Comparison of ENCODE assay signal across 8 cellular contexts in genomic region chrX:108091266-108091877, GRCh38. TPM values are rescaled to one million over a fixed set of nuclear protein-coding genes. Genes with fewer than 3 reads are reported as not detected.
DNase-seq lines count a peak whose midpoint lies in the region; ATAC-seq and TF ChIP-seq lines count a peak whose summit lies in the region.

TSS of gene ATG4A (plus strand) at chrX:108091778. CDS start at chrX:108091827, 49 bp downstream.
TSS of gene PSMD10 (minus strand) at chrX:108091542. CDS start at chrX:108091520, 22 bp downstream.

- 39% methylated on average over 35 of the region's 47 CpGs; no CpG with 5 or more reads in 1 of the 2 donors for WGBS in tibial nerve, 2 donors

- H3K9ac ChIP-seq in SU-DHL-6 (ENCODE audit: low read length) (peak within 1 kb of the TSS; percentile 75), parathyroid adenoma (peak within 1 kb of the TSS; percentile 15)

- peaks cover 20% of the 10 kb centered on the region for H3K79me2 ChIP-seq in SU-DHL-6 (ENCODE audit: insufficient read depth, low read length)
- H3K79me2 ChIP-seq in parathyroid adenoma, result no peaks in the 10 kb centered on the region

- H3K4me2 ChIP-seq in SU-DHL-6 (ENCODE audit: low read depth, low read length, poor library complexity, severe bottlenecking), result peak within 1 kb of the TSS; percentile 91
- H3K4me2 ChIP-seq in parathyroid adenoma (ENCODE audit: low read length), result peak within 1 kb of the TSS; percentile 62

- H3K36me3 ChIP-seq in SU-DHL-6 (ENCODE audit: low read length) (no peaks in the 10 kb centered on the region), parathyroid adenoma (ENCODE audit: control insufficient read depth, insufficient read depth, low read length) (no peaks in the 10 kb centered on the region), tibial nerve (peaks cover 0 to 8% (median 0%) of the 10 kb centered on the region in 3 donors)

- no peaks in the 10 kb centered on the region for H3K27me3 Mint-ChIP-seq in activated naive CD8-positive, alpha-beta T cell treated with anti-CD3 and anti-CD28 coated beads, Interleukin-2, amount 50 U/mL, for 24 hours

- no peaks in the 10 kb centered on the region for H4K20me1 ChIP-seq in SU-DHL-6 (ENCODE audit: low read depth, low read length)

- H3K4me3 ChIP-seq in SU-DHL-6 (ENCODE audit: insufficient read depth, low read length, poor library complexity, severe bottlenecking) (peak within 1 kb of the TSS; percentile 87), parathyroid adenoma (ENCODE audit: low read depth, low read length) (peak within 1 kb of the TSS; percentile 81), tibial nerve (peak within 1 kb of the TSS; percentile 50 to 69 (median 57))

- H3K9me2 ChIP-seq in SU-DHL-6 (replicated peaks; ENCODE audit: insufficient read depth, low read length), result no peaks in the 10 kb centered on the region

- H3K4me1 ChIP-seq in parathyroid adenoma, result no peaks in the 10 kb centered on the region
- H3K4me1 ChIP-seq in tibial nerve, result peaks cover 0 to 17% (median 0%) of the 10 kb centered on the region in 4 donors

- intact Hi-C loops in Right ventricle myocardium superior (cut with DNase I), result loop anchor here (5.0 kb wide), 1 partner anchor 41 kb away; no protein-coding TSS in a partner anchor

- H3F3A ChIP-seq in SU-DHL-6 (ENCODE audit: insufficient read depth), result no peaks in the 10 kb centered on the region

- H3K9me3 ChIP-seq in SU-DHL-6 (ENCODE audit: insufficient read depth, low read length) (no peaks in the 10 kb centered on the region), parathyroid adenoma (ENCODE audit: control insufficient read depth, low read length) (no peaks in the 10 kb centered on the region), tibial nerve (no peaks in the 10 kb centered on the region)

- TF ChIP-seq CTCF in GM13976 (IDR thresholded peaks at IDR 0.05; ENCODE audit: borderline replicate concordance, control extremely low read depth, extremely low read depth, insufficient read depth, missing control alignments), result no peak
- TF ChIP-seq CTCF in SU-DHL-6 (IDR thresholded peaks at IDR 0.05; ENCODE audit: insufficient read depth, low read length, poor library complexity, severe bottlenecking), result no peak
- no peak for TF ChIP-seq CTCF in parathyroid adenoma (IDR thresholded peaks at IDR 0.05)
- peak in 2 of 5 experiments; percentile 30 to 44 for TF ChIP-seq CTCF in tibial nerve (IDR thresholded peaks at IDR 0.05)

- peaks cover 4% of the 10 kb centered on the region for H3K36me3 Mint-ChIP-seq in activated naive CD8-positive, alpha-beta T cell treated with anti-CD3 and anti-CD28 coated beads, Interleukin-2, amount 50 U/mL, for 24 hours (ENCODE audit: low read depth)

- H3K4me3 Mint-ChIP-seq in activated naive CD8-positive, alpha-beta T cell treated with anti-CD3 and anti-CD28 coated beads, Interleukin-2, amount 50 U/mL, for 24 hours, result no peak within 1 kb of the TSS

- peak; percentile 34 to 61 for TF ChIP-seq POLR2A in tibial nerve (IDR thresholded peaks at IDR 0.05)

- no peak within 1 kb of the TSS for H3K27ac Mint-ChIP-seq in activated naive CD8-positive, alpha-beta T cell treated with anti-CD3 and anti-CD28 coated beads, Interleukin-2, amount 50 U/mL, for 24 hours

- H3K27me3 ChIP-seq in SU-DHL-6 (ENCODE audit: low read length) (no peaks in the 10 kb centered on the region), parathyroid adenoma (ENCODE audit: control insufficient read depth, insufficient read depth, low read length) (no peaks in the 10 kb centered on the region), tibial nerve (no peaks in the 10 kb centered on the region)

- ATAC-seq in HG02840 (IDR thresholded peaks at IDR 0.05; ENCODE audit: low FRiP score, unreplicated experiment) (peak; percentile 97), Right ventricle myocardium superior (ENCODE audit: poor library complexity) (peak; percentile 99)
- peak; percentile 98 for ATAC-seq in activated naive CD8-positive, alpha-beta T cell treated with anti-CD3 and anti-CD28 coated beads, Interleukin-2, amount 50 U/mL, for 24 hours

- peaks cover 16% of the 10 kb centered on the region for H3K4me1 Mint-ChIP-seq in activated naive CD8-positive, alpha-beta T cell treated with anti-CD3 and anti-CD28 coated beads, Interleukin-2, amount 50 U/mL, for 24 hours

- in situ Hi-C loops in GM13976 (cut with MboI; ENCODE audit: low sequenced_read_pairs, unreplicated experiment), result no loop called here

- H2AFZ ChIP-seq in SU-DHL-6 (ENCODE audit: low read depth, low read length, severe bottlenecking) (peak within 1 kb of the TSS; percentile 87), parathyroid adenoma (peak within 1 kb of the TSS; percentile 79)

- H3K9me3 Mint-ChIP-seq in activated naive CD8-positive, alpha-beta T cell treated with anti-CD3 and anti-CD28 coated beads, Interleukin-2, amount 50 U/mL, for 24 hours, result no peaks in the 10 kb centered on the region

- peak in 1 of 2 donors; percentile 86 for TF ChIP-seq EP300 in tibial nerve (IDR thresholded peaks at IDR 0.05)

- H3K27ac ChIP-seq in SU-DHL-6 (ENCODE audit: low read depth, low read length) (peak within 1 kb of the TSS; percentile 55), parathyroid adenoma (peak within 1 kb of the TSS; percentile 66), tibial nerve (peak within 1 kb of the TSS; percentile 76 to 90 (median 82))

- DNase-seq in GM13976 (ENCODE audit: low spot score) (peak; percentile 80), NCI-H1417 treated with DMSO at 0.1 percent for 48 hours (lab: John Stamatoyannopoulos, UW) (peak; percentile 73), Right ventricle myocardium superior (peak; percentile 95), tibial nerve (ENCODE audit: low spot score in 2 of 2) (peak; percentile 80 to 85)
- peak; percentile 83 for DNase-seq in activated naive CD8-positive, alpha-beta T cell treated with anti-CD3 and anti-CD28 coated beads, Interleukin-2, amount 50 U/mL, for 24 hours

RNA-seq across cellular contexts. Expression of gene ATG4A, which starts in this region (rescaled TPM):
- 18.0 TPM for total RNA-seq in Right ventricle myocardium superior
- 10 to 100 TPM in 3 of 4 donors, 1 to 10 TPM in 1; 9.3 to 23.3 (median 11.1) TPM for total RNA-seq in tibial nerve

RNA-seq across cellular contexts. Expression of gene PSMD10, which starts in this region (rescaled TPM):
- total RNA-seq in Right ventricle myocardium superior, result 17.9 TPM
- 10 to 100 TPM; 32.9 to 46.1 (median 37.8) TPM for total RNA-seq in tibial nerve

Comparison
In these comparisons a context has a peak if more than half of its experiments do, and no peak if none do; other contexts are left out.
1. Peak in every context shown above with its lines: DNase-seq, ATAC-seq, H3K4me3 ChIP-seq and H3K27ac ChIP-seq.